In the genomic region with DNA sequence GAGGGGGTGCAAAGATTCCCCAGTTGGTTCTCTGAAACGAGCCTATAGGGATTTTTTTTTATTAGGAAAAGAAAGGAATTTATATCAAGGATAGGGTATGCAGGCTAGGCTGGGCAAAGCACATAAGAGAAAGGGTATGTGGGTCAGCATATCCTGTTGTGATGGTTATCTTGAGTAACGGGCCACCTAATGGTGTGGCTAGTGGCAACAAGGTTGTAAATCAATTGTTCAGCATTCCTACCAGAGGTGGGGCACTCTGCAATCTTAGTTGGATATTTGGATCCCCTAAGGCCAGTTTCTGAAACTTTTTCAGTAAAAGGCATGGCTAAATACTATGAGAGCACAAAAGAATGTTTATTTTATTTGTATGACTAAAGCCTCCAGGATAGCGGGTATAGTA, we compare ENCODE assay signal across 28 cellular contexts. TPM values are rescaled to one million over a fixed set of nuclear protein-coding genes. Genes with fewer than 3 reads are reported as not detected.
"Had no signal": no experiment of that assay in that cellular context is flagged by ENCODE, and none has a peak within 500 bp of the region (broad histone marks: within the 10 kb centered on the region; RNA-seq: fewer than 3 reads in every experiment).

No MANE protein-coding gene starts in this region.

- H3K27me3 Mint-ChIP-seq: memory B cell, naive B cell, type B pancreatic cell had no signal

- H3K4me1 Mint-ChIP-seq: immature natural killer cell; memory B cell; mesothelial cell of epicardium; naive B cell; nephron; stimulated activated effector memory CD8-positive, alpha-beta T cell treated with anti-CD3 and anti-CD28 coated beads, Interleukin-12 subunit alpha, Interleukin-12 subunit beta, amount 100 ng/mL, for 72 hours had no signal

- H3K9me3 Mint-ChIP-seq: memory B cell; stimulated activated effector memory CD8-positive, alpha-beta T cell treated with anti-CD3 and anti-CD28 coated beads, Interleukin-12 subunit alpha, Interleukin-12 subunit beta, amount 100 ng/mL, for 72 hours had no signal

- H3K27ac Mint-ChIP-seq: immature natural killer cell; memory B cell; mesothelial cell of epicardium; naive B cell; nephron; stimulated activated effector memory CD8-positive, alpha-beta T cell treated with anti-CD3 and anti-CD28 coated beads, Interleukin-12 subunit alpha, Interleukin-12 subunit beta, amount 100 ng/mL, for 72 hours; type B pancreatic cell had no signal

- DNase-seq: dorsolateral prefrontal cortex; effector CD4-positive, alpha-beta T cell; foreskin fibroblast; gastrocnemius medialis; head of caudate nucleus; immature natural killer cell; mucosa of descending colon; naive B cell; nucleus accumbens; right cardiac atrium; sigmoid colon; stimulated activated CD4-positive, alpha-beta T cell treated with anti-CD3 and anti-CD28 coated beads, Interleukin-2, amount 100 ng/mL, for 24 hours; stimulated activated CD4-positive, alpha-beta T cell treated with anti-CD3 and anti-CD28 coated beads, Interleukin-4, amount 100 ng/mL, for 24 hours; stimulated activated naive CD4-positive, alpha-beta T cell treated with Interleukin-2 at 50 U/mL for 16 hours; stomach; thyroid gland had no signal

- H3K27me3 ChIP-seq: gastrocnemius medialis, sigmoid colon, stomach, thyroid gland had no signal

- H3K27ac ChIP-seq: dorsolateral prefrontal cortex, epithelial cell of prostate, gastrocnemius medialis, prostate gland, sigmoid colon, stomach, thyroid gland had no signal

- H3K4me1 ChIP-seq: gastrocnemius medialis, prostate gland, sigmoid colon, stomach, thyroid gland had no signal

- H3K9me3 ChIP-seq: gastrocnemius medialis, mucosa of descending colon, prostate gland, sigmoid colon, stomach, thyroid gland had no signal

- H3K4me3 ChIP-seq: dorsolateral prefrontal cortex, gastrocnemius medialis, lung, mucosa of descending colon, prostate gland, sigmoid colon, stomach, thyroid gland had no signal

- H3K36me3 Mint-ChIP-seq: immature natural killer cell; memory B cell; mesothelial cell of epicardium; naive B cell; stimulated activated effector memory CD8-positive, alpha-beta T cell treated with anti-CD3 and anti-CD28 coated beads, Interleukin-12 subunit alpha, Interleukin-12 subunit beta, amount 100 ng/mL, for 72 hours; type B pancreatic cell had no signal

- H3K4me3 Mint-ChIP-seq: immature natural killer cell; memory B cell; mesothelial cell of epicardium; naive B cell; nephron; stimulated activated effector memory CD8-positive, alpha-beta T cell treated with anti-CD3 and anti-CD28 coated beads, Interleukin-12 subunit alpha, Interleukin-12 subunit beta, amount 100 ng/mL, for 72 hours; type B pancreatic cell had no signal

- H3K36me3 ChIP-seq: gastrocnemius medialis, prostate gland, sigmoid colon, stomach, thyroid gland had no signal

RNA-seq across cellular contexts. Expression of a gene that starts 42.7 kb away (rescaled TPM):
- total RNA-seq: esophagus mucosa, gastrocnemius medialis, left lobe of liver, lung, mucosa of descending colon, osteocyte, subcutaneous adipose tissue had no signal
